32 cellular contexts compared by ENCODE assay signal in the genomic region with DNA sequence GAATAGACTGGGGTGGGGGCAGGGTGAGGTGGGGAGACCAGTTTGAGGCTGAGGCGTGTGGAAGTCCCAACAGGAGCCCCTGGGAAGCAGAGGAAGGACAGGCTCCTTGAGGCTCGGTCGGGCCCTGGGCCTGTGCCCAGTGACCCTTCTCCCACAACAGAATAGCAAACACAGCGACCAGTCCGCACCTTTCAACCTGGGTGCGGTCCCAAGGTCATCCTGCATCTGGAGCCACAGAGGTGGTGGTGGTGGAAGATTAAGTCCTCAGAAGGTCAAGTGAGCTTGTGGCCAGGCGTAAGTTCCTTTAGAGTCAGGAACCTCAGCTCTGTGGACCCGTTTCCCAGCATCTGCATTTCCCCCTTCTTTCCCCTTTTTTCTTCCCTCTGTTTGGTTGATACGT.
"Had no signal": no experiment of that assay in that cellular context is flagged by ENCODE, and none has a peak within 500 bp of the region (broad histone marks: within the 10 kb centered on the region; RNA-seq: fewer than 3 reads in every experiment).

No MANE protein-coding gene starts in this region.

- H3K4me3 Mint-ChIP-seq: activated CD4-positive, alpha-beta memory T cell treated with anti-CD3 and anti-CD28 coated beads for 36 hours; activated CD4-positive, alpha-beta T cell treated with anti-CD3 and anti-CD28 coated beads for 36 hours; activated CD4-positive, alpha-beta T cell treated with anti-CD3 and anti-CD28 coated beads, Interleukin-2, amount 10 ng/mL, durations not matched to agents 24 days and 14 days; activated naive CD4-positive, alpha-beta T cell treated with anti-CD3 and anti-CD28 coated beads for 36 hours; activated naive CD4-positive, alpha-beta T cell treated with anti-CD3 and anti-CD28 coated beads, Interleukin-2, amount 50 U/mL, for 24 hours; activated naive CD8-positive, alpha-beta T cell treated with anti-CD3 and anti-CD28 coated beads for 36 hours; activated naive CD8-positive, alpha-beta T cell treated with anti-CD3 and anti-CD28 coated beads, Interleukin-2, amount 50 U/mL, for 24 hours; activated T-cell treated with anti-CD3 and anti-CD28 coated beads, Interleukin-2, amount 50 U/mL, for 4 hours; activated T-helper 1 cell treated with anti-CD3 and anti-CD28 coated beads, Interleukin-12 subunit alpha, Interleukin-12 subunit beta, Interleukin-2, Interleukin-4 antibody, amounts not matched to agents 30 ng/mL and 10 ng/mL and 1 ng/mL, durations not matched to agents 14 hours and 24 hours and 36 hours; dendritic cell treated with granulocyte-macrophage colony-stimulating factor and Interleukin-4, amounts not matched to agents 40 ng/mL and 50 ng/mL, for 4 days; endodermal cell; T-helper 17 cell; T-helper 2 cell treated with Interferon-gamma antibody and Interleukin-4, amounts not matched to agents 5 μg/mL and 100 μg/mL, for 36 hours had no signal

- ATAC-seq: activated CD4-positive, alpha-beta T cell treated with anti-CD3 and anti-CD28 coated beads for 36 hours; activated naive CD8-positive, alpha-beta T cell treated with anti-CD3 and anti-CD28 coated beads, Interleukin-2, amount 50 U/mL, for 24 hours; activated T-cell treated with anti-CD3 and anti-CD28 coated beads, Interleukin-2, amount 50 U/mL, for 4 hours; body of pancreas; esophagus mucosa; gastrocnemius medialis; T-helper 17 cell had no signal

- H3K36me3 Mint-ChIP-seq: activated CD4-positive, alpha-beta memory T cell treated with anti-CD3 and anti-CD28 coated beads for 36 hours; activated naive CD4-positive, alpha-beta T cell treated with anti-CD3 and anti-CD28 coated beads, Interleukin-2, amount 50 U/mL, for 24 hours; activated naive CD8-positive, alpha-beta T cell treated with anti-CD3 and anti-CD28 coated beads for 36 hours had no signal

- DNase-seq: activated CD4-positive, alpha-beta memory T cell treated with anti-CD3 and anti-CD28 coated beads for 36 hours; activated CD4-positive, alpha-beta T cell treated with anti-CD3 and anti-CD28 coated beads for 36 hours; activated CD4-positive, alpha-beta T cell treated with anti-CD3 and anti-CD28 coated beads, Interleukin-2, amount 10 ng/mL, durations not matched to agents 24 days and 14 days; activated CD4-positive, CD25-positive, alpha-beta regulatory T cell; activated CD4-positive, CD25-positive, alpha-beta regulatory T cell treated with anti-CD3 and anti-CD28 coated beads, Interleukin-2, amount 50 U/mL, for 72 hours; activated effector memory CD4-positive, alpha-beta T cell treated with anti-CD3 and anti-CD28 coated beads, Interleukin-2, amount 50 U/mL, for 16 hours; activated naive CD4-positive, alpha-beta T cell treated with anti-CD3 and anti-CD28 coated beads for 36 hours; activated naive CD8-positive, alpha-beta T cell treated with anti-CD3 and anti-CD28 coated beads for 36 hours; activated naive CD8-positive, alpha-beta T cell treated with anti-CD3 and anti-CD28 coated beads, Interleukin-2, amount 50 U/mL, for 24 hours; activated T-cell treated with anti-CD3 and anti-CD28 coated beads, Interleukin-2, amount 50 U/mL, for 4 hours; adrenal gland; amygdala; aorta; central memory CD4-positive, alpha-beta T cell; cerebellar nuclear complex; dorsolateral prefrontal cortex; effector memory CD4-positive, alpha-beta T cell; endodermal cell; foreskin fibroblast; gastrocnemius medialis; glutamatergic neuron; T-helper 1 cell; T-helper 17 cell; T1000 had no signal

- H3K27me3 Mint-ChIP-seq: activated naive CD4-positive, alpha-beta T cell treated with anti-CD3 and anti-CD28 coated beads, Interleukin-2, amount 50 U/mL, for 24 hours; activated naive CD8-positive, alpha-beta T cell treated with anti-CD3 and anti-CD28 coated beads for 36 hours had no signal

- H3K27ac Mint-ChIP-seq: activated CD4-positive, alpha-beta memory T cell treated with anti-CD3 and anti-CD28 coated beads for 36 hours; activated CD4-positive, alpha-beta T cell treated with anti-CD3 and anti-CD28 coated beads for 36 hours; activated CD4-positive, alpha-beta T cell treated with anti-CD3 and anti-CD28 coated beads, Interleukin-2, amount 10 ng/mL, durations not matched to agents 24 days and 14 days; activated naive CD4-positive, alpha-beta T cell treated with anti-CD3 and anti-CD28 coated beads for 36 hours; activated naive CD4-positive, alpha-beta T cell treated with anti-CD3 and anti-CD28 coated beads, Interleukin-2, amount 50 U/mL, for 24 hours; activated naive CD8-positive, alpha-beta T cell treated with anti-CD3 and anti-CD28 coated beads for 36 hours; activated naive CD8-positive, alpha-beta T cell treated with anti-CD3 and anti-CD28 coated beads, Interleukin-2, amount 50 U/mL, for 24 hours; activated T-helper 1 cell treated with anti-CD3 and anti-CD28 coated beads, Interleukin-12 subunit alpha, Interleukin-12 subunit beta, Interleukin-2, Interleukin-4 antibody, amounts not matched to agents 30 ng/mL and 10 ng/mL and 1 ng/mL, durations not matched to agents 14 hours and 24 hours and 36 hours; activated T-helper 2 cell treated with anti-CD3 and anti-CD28 coated beads, Interferon-gamma antibody, Interleukin-2, Interleukin-4, amounts not matched to agents 10 μg/mL and 5 μg/mL and 100 μg/mL, durations not matched to agents 14 hours and 24 hours and 36 hours; dendritic cell treated with granulocyte-macrophage colony-stimulating factor and Interleukin-4, amounts not matched to agents 40 ng/mL and 50 ng/mL, for 4 days; endodermal cell; T-helper 17 cell; T-helper 2 cell treated with Interferon-gamma antibody and Interleukin-4, amounts not matched to agents 5 μg/mL and 100 μg/mL, for 36 hours had no signal

- H3K4me1 ChIP-seq: adrenal gland, gastrocnemius medialis had no signal

- H3K27ac ChIP-seq: adrenal gland, body of pancreas, coronary artery, dorsolateral prefrontal cortex, gastrocnemius medialis had no signal

- H3K36me3 ChIP-seq: adrenal gland, gastrocnemius medialis had no signal

- H3K9me3 ChIP-seq: adrenal gland, body of pancreas, gastrocnemius medialis had no signal

- H3K9me3 Mint-ChIP-seq: activated CD4-positive, alpha-beta memory T cell treated with anti-CD3 and anti-CD28 coated beads for 36 hours; activated CD4-positive, alpha-beta T cell treated with anti-CD3 and anti-CD28 coated beads, Interleukin-2, amount 10 ng/mL, durations not matched to agents 24 days and 14 days; activated naive CD4-positive, alpha-beta T cell treated with anti-CD3 and anti-CD28 coated beads for 36 hours; activated naive CD4-positive, alpha-beta T cell treated with anti-CD3 and anti-CD28 coated beads, Interleukin-2, amount 50 U/mL, for 24 hours; activated naive CD8-positive, alpha-beta T cell treated with anti-CD3 and anti-CD28 coated beads for 36 hours; activated naive CD8-positive, alpha-beta T cell treated with anti-CD3 and anti-CD28 coated beads, Interleukin-2, amount 50 U/mL, for 24 hours; activated T-cell treated with anti-CD3 and anti-CD28 coated beads, Interleukin-2, amount 50 U/mL, for 4 hours; activated T-helper 1 cell treated with anti-CD3 and anti-CD28 coated beads, Interleukin-12 subunit alpha, Interleukin-12 subunit beta, Interleukin-2, Interleukin-4 antibody, amounts not matched to agents 30 ng/mL and 10 ng/mL and 1 ng/mL, durations not matched to agents 14 hours and 24 hours and 36 hours; activated T-helper 2 cell treated with anti-CD3 and anti-CD28 coated beads, Interferon-gamma antibody, Interleukin-2, Interleukin-4, amounts not matched to agents 10 μg/mL and 5 μg/mL and 100 μg/mL, durations not matched to agents 14 hours and 24 hours and 36 hours; dendritic cell treated with granulocyte-macrophage colony-stimulating factor and Interleukin-4, amounts not matched to agents 40 ng/mL and 50 ng/mL, for 4 days; endodermal cell; T-helper 2 cell treated with Interferon-gamma antibody and Interleukin-4, amounts not matched to agents 5 μg/mL and 100 μg/mL, for 36 hours had no signal

- H3K27me3 ChIP-seq: adrenal gland, body of pancreas, dorsolateral prefrontal cortex had no signal

- H3K4me3 ChIP-seq: adrenal gland, body of pancreas, coronary artery, dorsolateral prefrontal cortex, gastrocnemius medialis had no signal
